1 cellular context compared by ENCODE assay signal in genomic region chr11:64438986-64439771, GRCh38.
TF ChIP-seq lines count a peak whose summit lies in the region.

No MANE protein-coding gene starts in this region.

TF ChIP-seq in IMR-90, 13 proteins besides CTCF, POLR2A, EP300 and RAD21 (continued from another document):
- no peak for TF ChIP-seq CEBPB (IDR thresholded peaks at IDR 0.05; ENCODE audit: low read depth, low read length)
- TF ChIP-seq CHD1 (IDR thresholded peaks at IDR 0.05; ENCODE audit: low read depth, low read length), result no peak
- no peak for TF ChIP-seq MXI1 (IDR thresholded peaks at IDR 0.05; ENCODE audit: borderline replicate concordance, low read depth, low read length)
- TF ChIP-seq, protein P1, sequence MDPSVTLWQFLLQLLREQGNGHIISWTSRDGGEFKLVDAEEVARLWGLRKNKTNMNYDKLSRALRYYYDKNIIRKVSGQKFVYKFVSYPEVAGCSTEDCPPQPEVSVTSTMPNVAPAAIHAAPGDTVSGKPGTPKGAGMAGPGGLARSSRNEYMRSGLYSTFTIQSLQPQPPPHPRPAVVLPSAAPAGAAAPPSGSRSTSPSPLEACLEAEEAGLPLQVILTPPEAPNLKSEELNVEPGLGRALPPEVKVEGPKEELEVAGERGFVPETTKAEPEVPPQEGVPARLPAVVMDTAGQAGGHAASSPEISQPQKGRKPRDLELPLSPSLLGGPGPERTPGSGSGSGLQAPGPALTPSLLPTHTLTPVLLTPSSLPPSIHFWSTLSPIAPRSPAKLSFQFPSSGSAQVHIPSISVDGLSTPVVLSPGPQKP (IDR thresholded peaks at IDR 0.05; ENCODE audit: borderline replicate concordance, low read depth, low read length), result no peak
- no peak for TF ChIP-seq RFX5 (IDR thresholded peaks at IDR 0.05; ENCODE audit: low read depth, low read length)
- no peak for TF ChIP-seq MAFK (IDR thresholded peaks at IDR 0.05; ENCODE audit: low read depth, low read length)
- TF ChIP-seq USF2 (IDR thresholded peaks at IDR 0.05; ENCODE audit: low read depth, low read length), result no peak
- TF ChIP-seq FOS (IDR thresholded peaks at IDR 0.05; ENCODE audit: low read depth, low read length), result no peak
- no peak for TF ChIP-seq MAZ (IDR thresholded peaks at IDR 0.05; ENCODE audit: borderline replicate concordance, low read depth, low read length)
- TF ChIP-seq SMC3 (IDR thresholded peaks at IDR 0.05; ENCODE audit: low read depth, low read length), result no peak
- TF ChIP-seq NFE2L2 (IDR thresholded peaks at IDR 0.05; ENCODE audit: low read depth, low read length), result no peak
- no peak for TF ChIP-seq RCOR1 (IDR thresholded peaks at IDR 0.05; ENCODE audit: insufficient replicate concordance, low read length)
